In genomic region chr14:49879683-49880204, GRCh38 we compare ENCODE assay signal across 9 cellular contexts. TPM values are rescaled to one million over a fixed set of nuclear protein-coding genes. Genes with fewer than 3 reads are reported as not detected.
DNase-seq lines count a peak whose midpoint lies in the region; ATAC-seq and TF ChIP-seq lines count a peak whose summit lies in the region.
"Had no signal": no experiment of that assay in that cellular context is flagged by ENCODE, and none has a peak within 500 bp of the region (broad histone marks: within the 10 kb centered on the region; RNA-seq: fewer than 3 reads in every experiment).

No MANE protein-coding gene starts in this region.

- H3K36me3 Mint-ChIP-seq in activated CD4-positive, alpha-beta T cell treated with anti-CD3 and anti-CD28 coated beads, Interleukin-2, amount 10 ng/mL, durations not matched to agents 24 days and 14 days (ENCODE audit: low read depth), result no peaks in the 10 kb centered on the region
- no peaks in the 10 kb centered on the region for H3K36me3 Mint-ChIP-seq in neural crest cell (ENCODE audit: low read depth)

- H3K27ac Mint-ChIP-seq in activated CD4-positive, alpha-beta T cell treated with anti-CD3 and anti-CD28 coated beads, Interleukin-2, amount 10 ng/mL, durations not matched to agents 24 days and 14 days, result peak overlapping the region; percentile 66
- H3K27ac Mint-ChIP-seq in neural crest cell (ENCODE audit: unreplicated experiment), result no peak overlapping the region

- no peak overlapping the region for H3K4me3 ChIP-seq in epithelial cell of esophagus (ENCODE audit: low read length)
- H3K4me3 ChIP-seq: skin epidermis had no signal

- no peak overlapping the region for H3K4me3 Mint-ChIP-seq in activated CD4-positive, alpha-beta T cell treated with anti-CD3 and anti-CD28 coated beads, Interleukin-2, amount 10 ng/mL, durations not matched to agents 24 days and 14 days
- H3K4me3 Mint-ChIP-seq in neural crest cell, result no peak overlapping the region

- DNase-seq in AG08395 (ENCODE audit: low spot score) (peak; percentile 43), NCI-H226 (peak; percentile 72), epithelial cell of esophagus (ENCODE audit: low read depth) (peak; percentile 76), neural crest cell (ENCODE audit: low read depth, low spot score) (no peak), putamen (ENCODE audit: low spot score) (no peak)
- DNase-seq in activated CD4-positive, alpha-beta T cell treated with anti-CD3 and anti-CD28 coated beads, Interleukin-2, amount 10 ng/mL, durations not matched to agents 24 days and 14 days, result peak; percentile 87

- TF ChIP-seq CTCF in epithelial cell of esophagus (IDR thresholded peaks at IDR 0.05; ENCODE audit: insufficient read depth, low read depth, low read length, missing control alignments) (peak; percentile 68), neural crest cell (conservative IDR thresholded peaks at IDR 0.05) (peak; percentile 66)

- intact Hi-C loops in activated CD4-positive, alpha-beta T cell treated with anti-CD3 and anti-CD28 coated beads, Interleukin-2, amount 10 ng/mL, durations not matched to agents 24 days and 14 days (cut with micrococcal nuclease), result loop anchor here (1.0 kb wide), 1 partner anchor 11 kb away; no protein-coding TSS in a partner anchor

- H3K4me1 Mint-ChIP-seq in activated CD4-positive, alpha-beta T cell treated with anti-CD3 and anti-CD28 coated beads, Interleukin-2, amount 10 ng/mL, durations not matched to agents 24 days and 14 days, result peaks cover 25% of the 10 kb centered on the region
- peaks cover 4% of the 10 kb centered on the region for H3K4me1 Mint-ChIP-seq in neural crest cell

- no peaks in the 10 kb centered on the region for H3K27me3 Mint-ChIP-seq in activated CD4-positive, alpha-beta T cell treated with anti-CD3 and anti-CD28 coated beads, Interleukin-2, amount 10 ng/mL, durations not matched to agents 24 days and 14 days
- peaks cover 4% of the 10 kb centered on the region for H3K27me3 Mint-ChIP-seq in neural crest cell (ENCODE audit: low read depth)

- ATAC-seq in GM18499 (IDR thresholded peaks at IDR 0.05; ENCODE audit: insufficient read depth, unreplicated experiment) (peak; percentile 46), HG02943 (IDR thresholded peaks at IDR 0.05; ENCODE audit: low read depth, unreplicated experiment) (peak; percentile 76)

- H3K9me3 Mint-ChIP-seq in activated CD4-positive, alpha-beta T cell treated with anti-CD3 and anti-CD28 coated beads, Interleukin-2, amount 10 ng/mL, durations not matched to agents 24 days and 14 days, result no peaks in the 10 kb centered on the region
- H3K9me3 Mint-ChIP-seq in neural crest cell, result no peaks in the 10 kb centered on the region

RNA-seq across cellular contexts. Expression of gene ARF6, which starts 13.1 kb away (rescaled TPM):
- 154 and 160 TPM in 2 replicates for total RNA-seq in activated CD4-positive, alpha-beta T cell treated with anti-CD3 and anti-CD28 coated beads, Interleukin-2, amount 10 ng/mL, durations not matched to agents 24 days and 14 days
- total RNA-seq in neural crest cell, result 55.8 and 58.0 TPM in 2 replicates

RNA-seq across cellular contexts. Expression of gene NEMF, which starts 27.2 kb away (rescaled TPM):
- total RNA-seq in activated CD4-positive, alpha-beta T cell treated with anti-CD3 and anti-CD28 coated beads, Interleukin-2, amount 10 ng/mL, durations not matched to agents 24 days and 14 days, result 65.8 and 75.4 TPM in 2 replicates
- 68.9 and 71.0 TPM in 2 replicates for total RNA-seq in neural crest cell

Comparison
In these comparisons a context has a peak if more than half of its experiments do, and no peak if none do; other contexts are left out.
1. DNase-seq: peak in AG08395 (single experiment), NCI-H226 (single experiment), activated CD4-positive, alpha-beta T cell treated with anti-CD3 and anti-CD28 coated beads, Interleukin-2, amount 10 ng/mL, durations not matched to agents 24 days and 14 days (single experiment) and epithelial cell of esophagus (single experiment); none in neural crest cell (single experiment) and putamen (single experiment).